Comparison of ENCODE assay signal across 2 cellular contexts in genomic region chr10:6460861-6461409, GRCh38.
TF ChIP-seq lines count a peak whose summit lies in the region.

No MANE protein-coding gene starts in this region.

TF ChIP-seq in K562, 482 proteins besides CTCF, POLR2A, EP300 and RAD21 (continued from another document and continues in another):
- TF ChIP-seq RBM15 (IDR thresholded peaks at IDR 0.05; ENCODE audit: insufficient read depth, low read length), result no peak
- TF ChIP-seq, protein P1, sequence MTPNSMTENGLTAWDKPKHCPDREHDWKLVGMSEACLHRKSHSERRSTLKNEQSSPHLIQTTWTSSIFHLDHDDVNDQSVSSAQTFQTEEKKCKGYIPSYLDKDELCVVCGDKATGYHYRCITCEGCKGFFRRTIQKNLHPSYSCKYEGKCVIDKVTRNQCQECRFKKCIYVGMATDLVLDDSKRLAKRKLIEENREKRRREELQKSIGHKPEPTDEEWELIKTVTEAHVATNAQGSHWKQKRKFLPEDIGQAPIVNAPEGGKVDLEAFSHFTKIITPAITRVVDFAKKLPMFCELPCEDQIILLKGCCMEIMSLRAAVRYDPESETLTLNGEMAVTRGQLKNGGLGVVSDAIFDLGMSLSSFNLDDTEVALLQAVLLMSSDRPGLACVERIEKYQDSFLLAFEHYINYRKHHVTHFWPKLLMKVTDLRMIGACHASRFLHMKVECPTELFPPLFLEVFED (CRISPR knock-in tag; conservative IDR thresholded peaks at IDR 0.05), result 0 out of 2 replicates have a peak, but pooled peaks have one; percentile 31
- no peak for TF ChIP-seq ZKSCAN3 (CRISPR knock-in tag; IDR thresholded peaks at IDR 0.05)
- TF ChIP-seq, protein P2, sequence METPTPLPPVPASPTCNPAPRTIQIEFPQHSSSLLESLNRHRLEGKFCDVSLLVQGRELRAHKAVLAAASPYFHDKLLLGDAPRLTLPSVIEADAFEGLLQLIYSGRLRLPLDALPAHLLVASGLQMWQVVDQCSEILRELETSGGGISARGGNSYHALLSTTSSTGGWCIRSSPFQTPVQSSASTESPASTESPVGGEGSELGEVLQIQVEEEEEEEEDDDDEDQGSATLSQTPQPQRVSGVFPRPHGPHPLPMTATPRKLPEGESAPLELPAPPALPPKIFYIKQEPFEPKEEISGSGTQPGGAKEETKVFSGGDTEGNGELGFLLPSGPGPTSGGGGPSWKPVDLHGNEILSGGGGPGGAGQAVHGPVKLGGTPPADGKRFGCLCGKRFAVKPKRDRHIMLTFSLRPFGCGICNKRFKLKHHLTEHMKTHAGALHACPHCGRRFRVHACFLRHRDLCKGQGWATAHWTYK (CRISPR knock-in tag; IDR thresholded peaks at IDR 0.05), result no peak
- TF ChIP-seq EHMT2 (IDR thresholded peaks at IDR 0.05), result peak; percentile 73
- no peak for TF ChIP-seq ZNF384 (IDR thresholded peaks at IDR 0.05; ENCODE audit: low read depth, low read length)
- no peak for TF ChIP-seq ZNF436 (CRISPR knock-in tag; IDR thresholded peaks at IDR 0.05)
- TF ChIP-seq, protein P3, sequence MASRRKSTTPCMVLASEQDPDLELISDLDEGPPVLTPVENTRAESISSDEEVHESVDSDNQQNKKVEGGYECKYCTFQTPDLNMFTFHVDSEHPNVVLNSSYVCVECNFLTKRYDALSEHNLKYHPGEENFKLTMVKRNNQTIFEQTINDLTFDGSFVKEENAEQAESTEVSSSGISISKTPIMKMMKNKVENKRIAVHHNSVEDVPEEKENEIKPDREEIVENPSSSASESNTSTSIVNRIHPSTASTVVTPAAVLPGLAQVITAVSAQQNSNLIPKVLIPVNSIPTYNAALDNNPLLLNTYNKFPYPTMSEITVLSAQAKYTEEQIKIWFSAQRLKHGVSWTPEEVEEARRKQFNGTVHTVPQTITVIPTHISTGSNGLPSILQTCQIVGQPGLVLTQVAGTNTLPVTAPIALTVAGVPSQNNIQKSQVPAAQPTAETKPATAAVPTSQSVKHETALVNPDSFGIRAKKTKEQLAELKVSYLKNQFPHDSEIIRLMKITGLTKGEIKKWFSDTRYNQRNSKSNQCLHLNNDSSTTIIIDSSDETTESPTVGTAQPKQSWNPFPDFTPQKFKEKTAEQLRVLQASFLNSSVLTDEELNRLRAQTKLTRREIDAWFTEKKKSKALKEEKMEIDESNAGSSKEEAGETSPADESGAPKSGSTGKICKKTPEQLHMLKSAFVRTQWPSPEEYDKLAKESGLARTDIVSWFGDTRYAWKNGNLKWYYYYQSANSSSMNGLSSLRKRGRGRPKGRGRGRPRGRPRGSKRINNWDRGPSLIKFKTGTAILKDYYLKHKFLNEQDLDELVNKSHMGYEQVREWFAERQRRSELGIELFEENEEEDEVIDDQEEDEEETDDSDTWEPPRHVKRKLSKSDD (conservative IDR thresholded peaks at IDR 0.05; ENCODE audit: low read length), result no peak
- TF ChIP-seq MAZ (CRISPR knock-in tag; conservative IDR thresholded peaks at IDR 0.05 in 1 of 2, IDR thresholded peaks at IDR 0.05 in 1 of 2), result no peak
- TF ChIP-seq ZBTB26 (CRISPR knock-in tag; IDR thresholded peaks at IDR 0.05), result peak; percentile 42; the same call in 1 of the 2 replicates
- no peak for TF ChIP-seq HDAC3 (IDR thresholded peaks at IDR 0.05; ENCODE audit: borderline replicate concordance, partially characterized antibody)
- TF ChIP-seq ZNF57 (CRISPR knock-in tag; IDR thresholded peaks at IDR 0.05), result no peak
- TF ChIP-seq GTF2B (IDR thresholded peaks at IDR 0.05; ENCODE audit: extremely low read depth, insufficient read length), result no peak
- TF ChIP-seq HNRNPUL1 (IDR thresholded peaks at IDR 0.05; ENCODE audit: low read length), result no peak
- TF ChIP-seq BRD9 (IDR thresholded peaks at IDR 0.05; ENCODE audit: low read depth, partially characterized antibody), result no peak
- no peak for TF ChIP-seq MAFG (tag; conservative IDR thresholded peaks at IDR 0.05)
- 0 out of 4 replicates have a peak, but pooled peaks have one; percentile 34 to 40 for TF ChIP-seq KDM1A (IDR thresholded peaks at IDR 0.05)
- TF ChIP-seq MCM7 (IDR thresholded peaks at IDR 0.05), result peak in 1 of 2 experiments; percentile 30; a peak in 1 of 4 replicates

TF ChIP-seq in neural cell, 6 proteins besides CTCF, POLR2A, EP300 and RAD21 (continued from another document):
- no peak for TF ChIP-seq REST (IDR thresholded peaks at IDR 0.05; ENCODE audit: borderline replicate concordance)
- no peak for TF ChIP-seq SMC3 (conservative IDR thresholded peaks at IDR 0.05; ENCODE audit: poor library complexity)
